In the genomic region with DNA sequence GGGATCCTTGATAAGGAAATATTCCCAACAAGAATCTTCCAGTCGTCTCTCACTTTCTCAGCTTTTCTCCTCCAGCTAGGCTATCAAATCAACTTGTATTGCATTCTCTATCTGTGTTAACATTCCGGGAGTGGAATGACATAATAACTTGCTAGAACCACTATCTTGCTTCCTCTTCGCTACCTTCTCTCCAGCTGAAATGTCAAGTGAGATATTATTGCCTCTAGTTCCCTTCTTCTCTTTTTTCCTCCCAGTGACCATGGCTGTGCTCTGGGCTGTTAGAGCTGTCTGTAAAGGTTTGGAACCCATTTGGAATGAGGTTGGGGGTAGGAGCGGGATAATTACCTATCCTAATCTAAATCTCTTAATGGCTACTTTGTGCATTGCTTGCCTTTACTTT, we compare ENCODE assay signal across 22 cellular contexts. TPM values are rescaled to one million over a fixed set of nuclear protein-coding genes. Genes with fewer than 3 reads are reported as not detected.
DNase-seq lines count a peak whose midpoint lies in the region; ATAC-seq and TF ChIP-seq lines count a peak whose summit lies in the region.
"Had no signal": no experiment of that assay in that cellular context is flagged by ENCODE, and none has a peak within 500 bp of the region (broad histone marks: within the 10 kb centered on the region; RNA-seq: fewer than 3 reads in every experiment).

No MANE protein-coding gene starts in this region.

- POLR2A ChIA-PET in Caco-2 (lab: Charles Lee), result no interaction called here

- H3K4me1 Mint-ChIP-seq in Caco-2 (ENCODE audit: low read depth, unreplicated experiment) (peaks cover 21% of the 10 kb centered on the region), mesothelial cell of epicardium (peaks cover 26% of the 10 kb centered on the region), chondrocyte (ENCODE audit: low read depth) (no peaks in the 10 kb centered on the region)

- H3K36me3 Mint-ChIP-seq in Caco-2 (ENCODE audit: insufficient read depth, unreplicated experiment) (no peaks in the 10 kb centered on the region), mesothelial cell of epicardium (no peaks in the 10 kb centered on the region), chondrocyte (ENCODE audit: low read depth) (no peaks in the 10 kb centered on the region)

- peaks cover 5% of the 10 kb centered on the region for H3K9me3 ChIP-seq in Caco-2
- H3K9me3 ChIP-seq in left ventricle myocardium inferior (replicated peaks), result peaks cover 15% of the 10 kb centered on the region
- H3K9me3 ChIP-seq: SK-N-SH had no signal

- ATAC-seq in GM21390 (IDR thresholded peaks at IDR 0.05; ENCODE audit: unreplicated experiment) (no peak), SK-N-SH treated with all-trans-retinoic acid at 6 μM for 48 hours (no peak)
- ATAC-seq: K562, Panc1 had no signal

- no peaks in the 10 kb centered on the region for H3K27me3 Mint-ChIP-seq in Caco-2 (ENCODE audit: insufficient read depth, unreplicated experiment)
- H3K27me3 Mint-ChIP-seq in mesothelial cell of epicardium (ENCODE audit: low read depth), result no peaks in the 10 kb centered on the region
- H3K27me3 Mint-ChIP-seq in chondrocyte (ENCODE audit: low read depth), result peaks cover 4% of the 10 kb centered on the region

- no peaks in the 10 kb centered on the region for H3K9me3 Mint-ChIP-seq in Caco-2 (ENCODE audit: unreplicated experiment)
- no peaks in the 10 kb centered on the region for H3K9me3 Mint-ChIP-seq in mesothelial cell of epicardium
- peaks cover 4% of the 10 kb centered on the region for H3K9me3 Mint-ChIP-seq in chondrocyte (ENCODE audit: low read depth)

- CTCF ChIA-PET in Caco-2 (lab: Charles Lee), result no interaction called here

- H3K27ac ChIP-seq in left ventricle myocardium inferior (replicated peaks), result peak overlapping the region; percentile 56

- H3K36me3 ChIP-seq in Caco-2 (ENCODE audit: control insufficient read depth, insufficient read depth, low read length), result no peaks in the 10 kb centered on the region
- H3K36me3 ChIP-seq in left ventricle myocardium inferior, result no peaks in the 10 kb centered on the region

- intact Hi-C loops in Caco-2 (cut with micrococcal nuclease; ENCODE audit: unreplicated experiment) (loop anchor here (5.0 kb wide), 1 partner anchor 50 kb away; no protein-coding TSS in a partner anchor), left ventricle myocardium inferior (cut with micrococcal nuclease) (no loop called here)

- TF ChIP-seq CTCF in Caco-2 (IDR thresholded peaks at IDR 0.05; ENCODE audit: insufficient read depth in 1 of 2, low read depth in 1 of 2, low read length in 1 of 2, severe bottlenecking in 1 of 2, unreplicated experiment in 1 of 2), result no peak
- TF ChIP-seq CTCF in left ventricle myocardium inferior (IDR thresholded peaks at IDR 0.05; ENCODE audit: borderline replicate concordance), result no peak
- TF ChIP-seq CTCF in mesothelial cell of epicardium (IDR thresholded peaks at IDR 0.05; ENCODE audit: unreplicated experiment), result no peak
- no peak for TF ChIP-seq CTCF in chondrocyte (IDR thresholded peaks at IDR 0.05)

- H3K27ac Mint-ChIP-seq in Caco-2 (ENCODE audit: unreplicated experiment) (peak overlapping the region; percentile 51), mesothelial cell of epicardium (peak overlapping the region; percentile 60), chondrocyte (ENCODE audit: unreplicated experiment) (no peak overlapping the region)

- H3K4me3 Mint-ChIP-seq in Caco-2 (ENCODE audit: unreplicated experiment) (peak overlapping the region; percentile 14), mesothelial cell of epicardium (no peak overlapping the region), chondrocyte (ENCODE audit: unreplicated experiment) (no peak overlapping the region)

- no peak for DNase-seq in Caco-2
- DNase-seq in amniotic epithelial cell (ENCODE audit: low read depth), result peak; percentile 74
- no peak for DNase-seq in left ventricle myocardium inferior
- no peak for DNase-seq in mesothelial cell of epicardium (ENCODE audit: low spot score in 2 of 2, unreplicated experiment in 2 of 2)
- no peak for DNase-seq in activated effector memory CD4-positive, alpha-beta T cell treated with anti-CD3 and anti-CD28 coated beads, Interleukin-2, amount 50 U/mL, for 16 hours
- DNase-seq in chondrocyte (ENCODE audit: low spot score), result no peak
- DNase-seq: DMS153, DND-41, H7, Kasumi-1, MV-4-11, NCI-H1105 treated with DMSO at 0.1 percent for 48 hours, NCI-H146, NCI-H1930, NCI-H2107, NCI-H446 treated with DMSO at 0.1 percent for 48 hours, NCI-H526, SK-N-SH had no signal

- no peak overlapping the region for H3K4me3 ChIP-seq in Caco-2 (ENCODE audit: low read depth, low read length)
- H3K4me3 ChIP-seq in left ventricle myocardium inferior, result peak overlapping the region; percentile 22
- H3K4me3 ChIP-seq: K562 had no signal

- no TSS peak for BruUV-seq in Caco-2 (replicated peaks; lab: Mats Ljungman, UMichigan)

- H3K27me3 ChIP-seq in Caco-2 (replicated peaks; ENCODE audit: control insufficient read depth, insufficient read depth, low read length), result no peaks in the 10 kb centered on the region
- H3K27me3 ChIP-seq in left ventricle myocardium inferior (ENCODE audit: low read depth), result no peaks in the 10 kb centered on the region

- 0 out of 2 replicates have a peak, but pooled peaks cover 4% of the 10 kb centered on the region for H3K4me1 ChIP-seq in Caco-2
- peaks cover 13% of the 10 kb centered on the region for H3K4me1 ChIP-seq in left ventricle myocardium inferior

TF ChIP-seq in SK-N-SH treated with all-trans-retinoic acid at 6 μM for 48 hours, 23 proteins besides CTCF, POLR2A, EP300 and RAD21:
- TF ChIP-seq, protein P1, sequence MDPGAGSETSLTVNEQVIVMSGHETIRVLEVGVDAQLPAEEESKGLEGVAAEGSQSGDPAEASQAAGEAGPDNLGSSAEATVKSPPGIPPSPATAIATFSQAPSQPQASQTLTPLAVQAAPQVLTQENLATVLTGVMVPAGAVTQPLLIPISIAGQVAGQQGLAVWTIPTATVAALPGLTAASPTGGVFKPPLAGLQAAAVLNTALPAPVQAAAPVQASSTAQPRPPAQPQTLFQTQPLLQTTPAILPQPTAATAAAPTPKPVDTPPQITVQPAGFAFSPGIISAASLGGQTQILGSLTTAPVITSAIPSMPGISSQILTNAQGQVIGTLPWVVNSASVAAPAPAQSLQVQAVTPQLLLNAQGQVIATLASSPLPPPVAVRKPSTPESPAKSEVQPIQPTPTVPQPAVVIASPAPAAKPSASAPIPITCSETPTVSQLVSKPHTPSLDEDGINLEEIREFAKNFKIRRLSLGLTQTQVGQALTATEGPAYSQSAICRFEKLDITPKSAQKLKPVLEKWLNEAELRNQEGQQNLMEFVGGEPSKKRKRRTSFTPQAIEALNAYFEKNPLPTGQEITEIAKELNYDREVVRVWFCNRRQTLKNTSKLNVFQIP (CRISPR knock-in tag; IDR thresholded peaks at IDR 0.05; ENCODE audit: borderline replicate concordance, low read depth), result no peak
- TF ChIP-seq, protein P2, sequence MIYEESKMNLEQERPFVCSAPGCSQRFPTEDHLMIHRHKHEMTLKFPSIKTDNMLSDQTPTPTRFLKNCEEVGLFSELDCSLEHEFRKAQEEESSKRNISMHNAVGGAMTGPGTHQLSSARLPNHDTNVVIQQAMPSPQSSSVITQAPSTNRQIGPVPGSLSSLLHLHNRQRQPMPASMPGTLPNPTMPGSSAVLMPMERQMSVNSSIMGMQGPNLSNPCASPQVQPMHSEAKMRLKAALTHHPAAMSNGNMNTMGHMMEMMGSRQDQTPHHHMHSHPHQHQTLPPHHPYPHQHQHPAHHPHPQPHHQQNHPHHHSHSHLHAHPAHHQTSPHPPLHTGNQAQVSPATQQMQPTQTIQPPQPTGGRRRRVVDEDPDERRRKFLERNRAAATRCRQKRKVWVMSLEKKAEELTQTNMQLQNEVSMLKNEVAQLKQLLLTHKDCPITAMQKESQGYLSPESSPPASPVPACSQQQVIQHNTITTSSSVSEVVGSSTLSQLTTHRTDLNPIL (CRISPR knock-in tag; IDR thresholded peaks at IDR 0.05; ENCODE audit: low read depth), result no peak
- TF ChIP-seq ZC3H10 (CRISPR knock-in tag; IDR thresholded peaks at IDR 0.05) (no peak), ISL1 (CRISPR knock-in tag; IDR thresholded peaks at IDR 0.05) (no peak), GLIS3 (CRISPR knock-in tag; IDR thresholded peaks at IDR 0.05) (no peak), ZNF565 (CRISPR knock-in tag; conservative IDR thresholded peaks at IDR 0.05; ENCODE audit: low read depth) (no peak)

RNA-seq across cellular contexts. Expression of a gene that starts 16.9 kb away (rescaled TPM):
- total RNA-seq in Caco-2 (2022) (0.36 and 0.53 TPM in 2 replicates), left ventricle myocardium inferior (198 TPM), mesothelial cell of epicardium (10.4 to 12.5 TPM (median 11.1 TPM) in 3 replicates), chondrocyte (11.2 to 56.8 TPM (median 12.8 TPM) in 3 replicates)
- total RNA-seq: K562 had no signal
